ENCODE assay signal across 28 cellular contexts in genomic region chr17:50833396-50834125, GRCh38. TPM values are rescaled to one million over a fixed set of nuclear protein-coding genes. Genes with fewer than 3 reads are reported as not detected.
A peak's percentile ranks its signal among the peaks of the same experiment; 100 is the strongest.
DNase-seq lines count a peak whose midpoint lies in the region; ATAC-seq, FAIRE-seq and TF ChIP-seq lines count a peak whose summit lies in the region.
"Had no signal": no experiment of that assay in that cellular context is flagged by ENCODE, and none has a peak within 500 bp of the region (broad histone marks: within the 10 kb centered on the region; RNA-seq: fewer than 3 reads in every experiment).

No MANE protein-coding gene starts in this region.

- H3K4me3 ChIP-seq in SJCRH30 (peak overlapping the region; percentile 51), kidney (ENCODE audit: low read length in 2 of 2) (no peak overlapping the region)
- H3K4me3 ChIP-seq: heart left ventricle, psoas muscle, skin epidermis, vagina had no signal

- H3K27ac Mint-ChIP-seq in naive thymus-derived CD8-positive, alpha-beta T cell, result no peak overlapping the region
- H3K27ac Mint-ChIP-seq: activated CD4-positive, alpha-beta T cell treated with anti-CD3 and anti-CD28 coated beads, Interleukin-2, amount 10 ng/mL, durations not matched to agents 7 days and 5 days; activated naive CD4-positive, alpha-beta T cell treated with anti-CD3 and anti-CD28 coated beads, Interleukin-2, amount 50 U/mL, for 24 hours; CD4-positive, CD25-positive, alpha-beta regulatory T cell; HFFc6; stimulated activated naive CD8-positive, alpha-beta T cell treated with anti-CD3 and anti-CD28 coated beads, Interleukin-15, amount 100 ng/mL, for 72 hours had no signal

- H3K4me1 ChIP-seq in SJCRH30, result peaks cover 8% of the 10 kb centered on the region; the same call in 1 of the 2 replicates
- peaks cover 0 to 2% of the 10 kb centered on the region in 2 donors for H3K4me1 ChIP-seq in kidney (ENCODE audit: control insufficient read depth in 1 of 2, insufficient read depth in 1 of 2, low read depth in 1 of 2, low read length in 2 of 2)

- POLR2A ChIA-PET in naive thymus-derived CD8-positive, alpha-beta T cell (lab: Charles Lee), result no interaction called here

- no peaks in the 10 kb centered on the region for H3K9me3 Mint-ChIP-seq in naive thymus-derived CD8-positive, alpha-beta T cell
- H3K9me3 Mint-ChIP-seq: activated CD4-positive, alpha-beta T cell treated with anti-CD3 and anti-CD28 coated beads, Interleukin-2, amount 10 ng/mL, durations not matched to agents 7 days and 5 days; activated naive CD4-positive, alpha-beta T cell treated with anti-CD3 and anti-CD28 coated beads, Interleukin-2, amount 50 U/mL, for 24 hours; HFFc6; stimulated activated naive CD8-positive, alpha-beta T cell treated with anti-CD3 and anti-CD28 coated beads, Interleukin-15, amount 100 ng/mL, for 72 hours had no signal

- 0 out of 2 replicates have a peak, but pooled peaks cover 11% of the 10 kb centered on the region for H3K27me3 ChIP-seq in SJCRH30
- H3K27me3 ChIP-seq: vagina had no signal

- DNase-seq in NCI-H2227 (lab: John Stamatoyannopoulos, UW; ENCODE audit: unreplicated experiment) (peak; percentile 16), NCI-H2227 treated with DMSO at 0.1 percent for 48 hours (lab: John Stamatoyannopoulos, UW) (no peak), SJCRH30 (peak in 1 of 2 experiments; percentile 42), kidney (peak; percentile 77), retina (peak; percentile 88), NCI-H2171 treated with DMSO at 0.1 percent for 48 hours (lab: John Stamatoyannopoulos, UW) (no peak)
- DNase-seq in naive thymus-derived CD8-positive, alpha-beta T cell, result no peak
- DNase-seq: activated CD4-positive, alpha-beta T cell treated with anti-CD3 and anti-CD28 coated beads, Interleukin-2, amount 10 ng/mL, durations not matched to agents 7 days and 5 days; activated T-cell treated with anti-CD3 and anti-CD28 coated beads, Interleukin-2, amount 50 U/mL, for 48 hours; CD4-positive, CD25-positive, alpha-beta regulatory T cell; cortex of kidney; foreskin fibroblast; heart left ventricle; HFFc6; Kasumi-1; NCI-H1436 treated with DMSO at 0.1 percent for 48 hours; psoas muscle; stimulated activated naive CD8-positive, alpha-beta T cell treated with anti-CD3 and anti-CD28 coated beads, Interleukin-15, amount 100 ng/mL, for 72 hours; T-helper 2 cell had no signal

- no peak overlapping the region for H3K9ac ChIP-seq in kidney (ENCODE audit: low read length in 2 of 2)

- no peak for ATAC-seq in HG02840 (IDR thresholded peaks at IDR 0.05; ENCODE audit: low FRiP score, unreplicated experiment)
- no peak for ATAC-seq in naive thymus-derived CD8-positive, alpha-beta T cell
- ATAC-seq: esophagus mucosa; heart left ventricle; stimulated activated naive CD8-positive, alpha-beta T cell treated with anti-CD3 and anti-CD28 coated beads, Interleukin-15, amount 100 ng/mL, for 72 hours had no signal

- TF ChIP-seq CTCF in kidney (IDR thresholded peaks at IDR 0.05; ENCODE audit: borderline replicate concordance, extremely low read depth, insufficient read depth), result no peak

- intact Hi-C loops in kidney (cut with DNase I), result no loop called here

- H3K36me3 ChIP-seq in SJCRH30 (no peaks in the 10 kb centered on the region), kidney (ENCODE audit: control insufficient read depth in 1 of 2, insufficient read depth in 2 of 2, low read length in 2 of 2) (no peaks in the 10 kb centered on the region)
- H3K36me3 ChIP-seq: heart left ventricle, vagina had no signal

- no peak overlapping the region for H3K4me3 Mint-ChIP-seq in naive thymus-derived CD8-positive, alpha-beta T cell
- H3K4me3 Mint-ChIP-seq: activated CD4-positive, alpha-beta T cell treated with anti-CD3 and anti-CD28 coated beads, Interleukin-2, amount 10 ng/mL, durations not matched to agents 7 days and 5 days; activated naive CD4-positive, alpha-beta T cell treated with anti-CD3 and anti-CD28 coated beads, Interleukin-2, amount 50 U/mL, for 24 hours; CD4-positive, CD25-positive, alpha-beta regulatory T cell; HFFc6; stimulated activated naive CD8-positive, alpha-beta T cell treated with anti-CD3 and anti-CD28 coated beads, Interleukin-15, amount 100 ng/mL, for 72 hours had no signal

- peaks cover 2 to 37% (median 23%) of the 10 kb centered on the region in 5 donors for H3K27me3 Mint-ChIP-seq in naive thymus-derived CD8-positive, alpha-beta T cell

- no peak for FAIRE-seq in kidney (lab: Jason Lieb, UNC)
- FAIRE-seq: bronchial epithelial cell, GM12892 had no signal

- H3K27ac ChIP-seq in SJCRH30 (no peak overlapping the region), kidney (ENCODE audit: low read depth in 2 of 2, low read length in 2 of 2) (no peak overlapping the region)
- H3K27ac ChIP-seq: heart left ventricle, psoas muscle, vagina had no signal

- peaks cover 0 to 6% (median 3%) of the 10 kb centered on the region in 4 donors for H3K4me1 Mint-ChIP-seq in naive thymus-derived CD8-positive, alpha-beta T cell
- H3K4me1 Mint-ChIP-seq: activated naive CD4-positive, alpha-beta T cell treated with anti-CD3 and anti-CD28 coated beads, Interleukin-2, amount 50 U/mL, for 24 hours; CD4-positive, CD25-positive, alpha-beta regulatory T cell had no signal

- H3K36me3 Mint-ChIP-seq in naive thymus-derived CD8-positive, alpha-beta T cell, result no peaks in the 10 kb centered on the region
- H3K36me3 Mint-ChIP-seq: activated naive CD4-positive, alpha-beta T cell treated with anti-CD3 and anti-CD28 coated beads, Interleukin-2, amount 50 U/mL, for 24 hours; CD4-positive, CD25-positive, alpha-beta regulatory T cell had no signal

- H3K9me3 ChIP-seq in SJCRH30 (replicated peaks) (no peaks in the 10 kb centered on the region), kidney (ENCODE audit: control insufficient read depth in 1 of 2, low read length in 2 of 2) (no peaks in the 10 kb centered on the region)
- H3K9me3 ChIP-seq: heart left ventricle, psoas muscle, vagina had no signal

RNA-seq across cellular contexts. Expression of gene WFIKKN2, which starts 1.8 kb away (rescaled TPM):
- total RNA-seq in SJCRH30 (2014; rRNA removed; shearing (Covaris generic)), result 0.13 TPM in 1 of 2 replicates, not detected in the other
- 0.09 TPM for total RNA-seq in kidney
- polyA plus RNA-seq in kidney (ENCODE audit: insufficient read depth, low read depth, low replicate concordance), result not detected
- not detected for total RNA-seq in naive thymus-derived CD8-positive, alpha-beta T cell
- not detected for polyA plus RNA-seq in naive thymus-derived CD8-positive, alpha-beta T cell
- total RNA-seq: A172; activated CD4-positive, alpha-beta T cell treated with anti-CD3 and anti-CD28 coated beads, Interleukin-2, amount 10 ng/mL, durations not matched to agents 7 days and 5 days; bronchial epithelial cell; CD4-positive, CD25-positive, alpha-beta regulatory T cell; esophagus mucosa; SK-MEL-5 had no signal
- polyA plus RNA-seq: CD4-positive, CD25-positive, alpha-beta regulatory T cell had no signal

RNA-seq across cellular contexts. Expression of gene TOB1, which starts 32.6 kb away (rescaled TPM):
- 10.8 and 12.4 TPM in 2 replicates for total RNA-seq in SJCRH30 (2014; rRNA removed; shearing (Covaris generic))
- total RNA-seq in kidney, result 141 TPM
- 52.5 TPM for polyA plus RNA-seq in kidney (ENCODE audit: insufficient read depth, low read depth, low replicate concordance)
- 100 to 1,000 TPM in 1 of 2 experiments, 10 to 100 TPM in 1; 86.8 to 107 TPM for total RNA-seq in naive thymus-derived CD8-positive, alpha-beta T cell
- 100 to 1,000 TPM in 1 of 3 donors, 10 to 100 TPM in 2; 42.9 to 114 (median 65.1) TPM for polyA plus RNA-seq in naive thymus-derived CD8-positive, alpha-beta T cell

Comparison
In these comparisons a context has a peak if more than half of its experiments do, and no peak if none do; other contexts are left out.
1. DNase-seq: peak in NCI-H2227 (single experiment), kidney (single experiment) and retina (single experiment); none in NCI-H2227 treated with DMSO at 0.1 percent for 48 hours (single experiment), NCI-H2171 treated with DMSO at 0.1 percent for 48 hours (single experiment) and naive thymus-derived CD8-positive, alpha-beta T cell (0 of 10).